1 cellular context compared by ENCODE assay signal in genomic region chr5:95986001-95986400, GRCh38.
A peak's percentile ranks its signal among the peaks of the same experiment; 100 is the strongest.
TF ChIP-seq lines count a peak whose summit lies in the region.

No MANE protein-coding gene starts in this region.

TF ChIP-seq in HepG2, 621 proteins besides CTCF, POLR2A, EP300 and RAD21:
- TF ChIP-seq ZNF343 (CRISPR knock-in tag; IDR thresholded peaks at IDR 0.05) (0 out of 2 replicates have a peak, but pooled peaks have one; percentile 2), FUBP1 (CRISPR knock-in tag; IDR thresholded peaks at IDR 0.05; ENCODE audit: borderline replicate concordance) (no peak)
